In the genomic region with DNA sequence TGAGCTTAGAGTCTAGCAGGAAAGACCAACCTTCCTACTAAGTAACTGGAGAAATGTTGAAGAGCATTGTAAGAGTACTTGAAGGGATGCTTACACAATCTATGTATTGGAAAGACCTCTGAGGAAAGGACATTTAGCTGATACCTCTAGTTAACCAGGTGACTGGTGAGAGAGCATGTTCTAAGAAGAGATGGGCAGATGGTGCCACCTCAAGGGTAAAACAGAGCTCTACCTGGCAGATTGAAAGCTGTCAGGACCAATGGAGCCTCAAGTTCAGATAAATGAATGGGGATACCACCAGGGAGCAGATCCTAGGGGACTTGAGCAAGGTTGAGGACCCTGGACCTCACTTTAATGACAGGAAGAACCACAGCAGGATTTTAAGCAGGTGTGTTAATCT, we compare ENCODE assay signal across 2 cellular contexts.
TF ChIP-seq lines count a peak whose summit lies in the region.

No MANE protein-coding gene starts in this region.

TF ChIP-seq in IMR-90, 13 proteins besides CTCF, POLR2A, EP300 and RAD21 (continued from another document):
- TF ChIP-seq USF2 (IDR thresholded peaks at IDR 0.05; ENCODE audit: low read depth, low read length) (no peak), MXI1 (IDR thresholded peaks at IDR 0.05; ENCODE audit: borderline replicate concordance, low read depth, low read length) (no peak), MAZ (IDR thresholded peaks at IDR 0.05; ENCODE audit: borderline replicate concordance, low read depth, low read length) (no peak), SMC3 (IDR thresholded peaks at IDR 0.05; ENCODE audit: low read depth, low read length) (no peak), BHLHE40 (IDR thresholded peaks at IDR 0.05; ENCODE audit: low read depth, low read length) (no peak), CEBPB (IDR thresholded peaks at IDR 0.05; ENCODE audit: low read depth, low read length) (no peak), RFX5 (IDR thresholded peaks at IDR 0.05; ENCODE audit: low read depth, low read length) (no peak), RCOR1 (IDR thresholded peaks at IDR 0.05; ENCODE audit: insufficient replicate concordance, low read length) (no peak), CHD1 (IDR thresholded peaks at IDR 0.05; ENCODE audit: low read depth, low read length) (no peak), FOS (IDR thresholded peaks at IDR 0.05; ENCODE audit: low read depth, low read length) (no peak), MAFK (IDR thresholded peaks at IDR 0.05; ENCODE audit: low read depth, low read length) (no peak), NFE2L2 (IDR thresholded peaks at IDR 0.05; ENCODE audit: low read depth, low read length) (no peak)

TF ChIP-seq in neural cell, 6 proteins besides CTCF, POLR2A, EP300 and RAD21 (continued from another document):
- TF ChIP-seq, protein P1, sequence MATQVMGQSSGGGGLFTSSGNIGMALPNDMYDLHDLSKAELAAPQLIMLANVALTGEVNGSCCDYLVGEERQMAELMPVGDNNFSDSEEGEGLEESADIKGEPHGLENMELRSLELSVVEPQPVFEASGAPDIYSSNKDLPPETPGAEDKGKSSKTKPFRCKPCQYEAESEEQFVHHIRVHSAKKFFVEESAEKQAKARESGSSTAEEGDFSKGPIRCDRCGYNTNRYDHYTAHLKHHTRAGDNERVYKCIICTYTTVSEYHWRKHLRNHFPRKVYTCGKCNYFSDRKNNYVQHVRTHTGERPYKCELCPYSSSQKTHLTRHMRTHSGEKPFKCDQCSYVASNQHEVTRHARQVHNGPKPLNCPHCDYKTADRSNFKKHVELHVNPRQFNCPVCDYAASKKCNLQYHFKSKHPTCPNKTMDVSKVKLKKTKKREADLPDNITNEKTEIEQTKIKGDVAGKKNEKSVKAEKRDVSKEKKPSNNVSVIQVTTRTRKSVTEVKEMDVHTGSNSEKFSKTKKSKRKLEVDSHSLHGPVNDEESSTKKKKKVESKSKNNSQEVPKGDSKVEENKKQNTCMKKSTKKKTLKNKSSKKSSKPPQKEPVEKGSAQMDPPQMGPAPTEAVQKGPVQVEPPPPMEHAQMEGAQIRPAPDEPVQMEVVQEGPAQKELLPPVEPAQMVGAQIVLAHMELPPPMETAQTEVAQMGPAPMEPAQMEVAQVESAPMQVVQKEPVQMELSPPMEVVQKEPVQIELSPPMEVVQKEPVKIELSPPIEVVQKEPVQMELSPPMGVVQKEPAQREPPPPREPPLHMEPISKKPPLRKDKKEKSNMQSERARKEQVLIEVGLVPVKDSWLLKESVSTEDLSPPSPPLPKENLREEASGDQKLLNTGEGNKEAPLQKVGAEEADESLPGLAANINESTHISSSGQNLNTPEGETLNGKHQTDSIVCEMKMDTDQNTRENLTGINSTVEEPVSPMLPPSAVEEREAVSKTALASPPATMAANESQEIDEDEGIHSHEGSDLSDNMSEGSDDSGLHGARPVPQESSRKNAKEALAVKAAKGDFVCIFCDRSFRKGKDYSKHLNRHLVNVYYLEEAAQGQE (IDR thresholded peaks at IDR 0.05; ENCODE audit: borderline replicate concordance): no peak
- TF ChIP-seq POLR2AphosphoS5 (IDR thresholded peaks at IDR 0.05): no peak
- no peak for TF ChIP-seq MXI1 (conservative IDR thresholded peaks at IDR 0.05; ENCODE audit: poor library complexity, severe bottlenecking)
